Comparison of ENCODE assay signal across 19 cellular contexts in genomic region chr17:79927136-79927661, GRCh38.
DNase-seq lines count a peak whose midpoint lies in the region; ATAC-seq and TF ChIP-seq lines count a peak whose summit lies in the region.
"Had no signal": no experiment of that assay in that cellular context is flagged by ENCODE, and none has a peak within 500 bp of the region (broad histone marks: within the 10 kb centered on the region; RNA-seq: fewer than 3 reads in every experiment).

No MANE protein-coding gene starts in this region.

- no peaks in the 10 kb centered on the region for H3K36me3 ChIP-seq in KOPT-K1 (ENCODE audit: insufficient read depth, low read length)
- H3K36me3 ChIP-seq in body of pancreas (replicated peaks in 1 of 2; ENCODE audit: insufficient read depth in 1 of 2, low read depth in 2 of 2): no peaks in the 10 kb centered on the region
- no peaks in the 10 kb centered on the region for H3K36me3 ChIP-seq in osteoblast (ENCODE audit: insufficient read depth, low read length)
- H3K36me3 ChIP-seq in OCI-LY7 (ENCODE audit: insufficient read depth, low read length): no peaks in the 10 kb centered on the region
- H3K36me3 ChIP-seq: SJCRH30 had no signal

- H3K4me3 ChIP-seq in body of pancreas (no peak overlapping the region), osteoblast (ENCODE audit: insufficient read depth, low read length) (no peak overlapping the region), OCI-LY7 (ENCODE audit: low read depth, low read length, poor library complexity, severe bottlenecking) (no peak overlapping the region)
- H3K4me3 ChIP-seq: SJCRH30 had no signal

- H2AFZ ChIP-seq in osteoblast (ENCODE audit: low read length) (no peak overlapping the region), OCI-LY7 (ENCODE audit: low read length) (no peak overlapping the region)

- peaks cover 26% of the 10 kb centered on the region for H3K27me3 Mint-ChIP-seq in activated CD8-positive, alpha-beta memory T cell treated with anti-CD3 and anti-CD28 coated beads, Interleukin-2, amount 10 ng/mL, durations not matched to agents 7 days and 5 days

- H3K79me2 ChIP-seq in osteoblast (ENCODE audit: insufficient read depth, low read length) (no peaks in the 10 kb centered on the region), OCI-LY7 (ENCODE audit: insufficient read depth, low read depth, low read length) (no peaks in the 10 kb centered on the region)

- H3K27ac ChIP-seq in KOPT-K1 (ENCODE audit: low read depth, low read length, poor library complexity, severe bottlenecking): peak overlapping the region; percentile 84
- H3K27ac ChIP-seq in body of pancreas: peak overlapping the region in 3 of 4 donors; percentile 84 to 89 (median 86)
- H3K27ac ChIP-seq in osteoblast (ENCODE audit: low read depth, low read length): no peak overlapping the region
- no peak overlapping the region for H3K27ac ChIP-seq in OCI-LY7 (ENCODE audit: low read depth, low read length, poor library complexity, severe bottlenecking)
- H3K27ac ChIP-seq: SJCRH30 had no signal

- DNase-seq in activated CD8-positive, alpha-beta memory T cell treated with anti-CD3 and anti-CD28 coated beads, Interleukin-2, amount 10 ng/mL, durations not matched to agents 7 days and 5 days: peak; percentile 46
- DNase-seq in activated CD8-positive, alpha-beta memory T cell treated with anti-CD3 and anti-CD28 coated beads, Interleukin-2, amount 50 U/mL, for 4 hours: no peak
- no peak for DNase-seq in body of pancreas
- DNase-seq in osteoblast (ENCODE audit: insufficient read length, low spot score, missing footprints): peak; percentile 83
- DNase-seq in GOT3 (lab: John Stamatoyannopoulos, UW): no peak
- DNase-seq in OCI-LY7 (ENCODE audit: low spot score): no peak
- DNase-seq: AML-193, COR-L47, DMS153, H9, NCI-H1105, NCI-H187, NCI-H345, NCI-H526 treated with DMSO at 0.1 percent for 48 hours, PC-3, SJCRH30 had no signal

- intact Hi-C loops in body of pancreas (cut with DNase I) (no loop called here), OCI-LY7 (cut with micrococcal nuclease; ENCODE audit: unreplicated experiment) (no loop called here)

- H3K9me2 ChIP-seq in OCI-LY7 (ENCODE audit: insufficient read depth, low read length): no peaks in the 10 kb centered on the region

- POLR2A ChIA-PET in OCI-LY7 (lab: Charles Lee): no interaction called here

- H3K36me3 Mint-ChIP-seq in activated CD8-positive, alpha-beta memory T cell treated with anti-CD3 and anti-CD28 coated beads, Interleukin-2, amount 10 ng/mL, durations not matched to agents 7 days and 5 days: no peaks in the 10 kb centered on the region
- H3K36me3 Mint-ChIP-seq: CD14-positive monocyte had no signal

- peak overlapping the region; percentile 51 for H3K27ac Mint-ChIP-seq in activated CD8-positive, alpha-beta memory T cell treated with anti-CD3 and anti-CD28 coated beads, Interleukin-2, amount 10 ng/mL, durations not matched to agents 7 days and 5 days

- H3K4me3 Mint-ChIP-seq in activated CD8-positive, alpha-beta memory T cell treated with anti-CD3 and anti-CD28 coated beads, Interleukin-2, amount 10 ng/mL, durations not matched to agents 7 days and 5 days: no peak overlapping the region
- H3K4me3 Mint-ChIP-seq: CD14-positive monocyte, H9 had no signal

- H3K4me1 Mint-ChIP-seq in activated CD8-positive, alpha-beta memory T cell treated with anti-CD3 and anti-CD28 coated beads, Interleukin-2, amount 10 ng/mL, durations not matched to agents 7 days and 5 days: peaks cover 16% of the 10 kb centered on the region

- CTCF ChIA-PET in activated CD8-positive, alpha-beta memory T cell treated with anti-CD3 and anti-CD28 coated beads, Interleukin-2, amount 10 ng/mL, durations not matched to agents 7 days and 5 days (lab: Charles Lee): interaction anchor here (1.1 kb wide), 1 partner anchor 174 kb away, joined by 3 read pairs; the partner anchor contains the start of gene GAA
- CTCF ChIA-PET in OCI-LY7 (lab: Charles Lee; ENCODE audit: unreplicated experiment): no interaction called here

- no peaks in the 10 kb centered on the region for H4K20me1 ChIP-seq in osteoblast (ENCODE audit: insufficient read depth, low read length)
- no peaks in the 10 kb centered on the region for H4K20me1 ChIP-seq in OCI-LY7 (ENCODE audit: insufficient read depth, low read length)

- no peak overlapping the region for H3K4me2 ChIP-seq in osteoblast (ENCODE audit: insufficient read depth, low read length)
- no peak overlapping the region for H3K4me2 ChIP-seq in OCI-LY7 (ENCODE audit: low read length)

- 29 to 37% methylated on average over 25 to 26 of the region's 28 CpGs for WGBS in body of pancreas, 2 donors

- H3K9me3 Mint-ChIP-seq in activated CD8-positive, alpha-beta memory T cell treated with anti-CD3 and anti-CD28 coated beads, Interleukin-2, amount 10 ng/mL, durations not matched to agents 7 days and 5 days (ENCODE audit: low read depth): no peaks in the 10 kb centered on the region
- H3K9me3 Mint-ChIP-seq: H9 had no signal

- no peak for ATAC-seq in activated CD8-positive, alpha-beta memory T cell treated with anti-CD3 and anti-CD28 coated beads, Interleukin-2, amount 10 ng/mL, durations not matched to agents 7 days and 5 days
- ATAC-seq in body of pancreas (no peak), HG03457 (IDR thresholded peaks at IDR 0.05; ENCODE audit: unreplicated experiment) (no peak)
- ATAC-seq: PC-3 had no signal

- no TSS peak for BruUV-seq in OCI-LY7 (replicated peaks; lab: Mats Ljungman, UMichigan)

- TF ChIP-seq CTCF in body of pancreas (IDR thresholded peaks at IDR 0.05) (no peak), osteoblast (IDR thresholded peaks at IDR 0.05; ENCODE audit: extremely low read depth, low read depth, low read length) (no peak), OCI-LY7 (conservative IDR thresholded peaks at IDR 0.05; ENCODE audit: low read length) (no peak)

- H3K9me3 ChIP-seq in KOPT-K1 (ENCODE audit: insufficient read depth, low read length, poor library complexity, severe bottlenecking) (no peaks in the 10 kb centered on the region), body of pancreas (no peaks in the 10 kb centered on the region), osteoblast (ENCODE audit: low read depth, low read length) (no peaks in the 10 kb centered on the region), OCI-LY7 (ENCODE audit: low read length) (no peaks in the 10 kb centered on the region)
- H3K9me3 ChIP-seq: SJCRH30 had no signal

- H3K27me3 ChIP-seq in body of pancreas (peaks cover 0 to 16% of the 10 kb centered on the region in 2 donors), osteoblast (ENCODE audit: insufficient read depth, low read length) (peaks cover 35% of the 10 kb centered on the region)

- no peak for TF ChIP-seq POLR2A in body of pancreas (IDR thresholded peaks at IDR 0.05)

- H3K4me1 ChIP-seq in body of pancreas (peaks cover 62% of the 10 kb centered on the region), osteoblast (ENCODE audit: insufficient read depth, low read length) (no peaks in the 10 kb centered on the region), OCI-LY7 (ENCODE audit: insufficient read depth, low read length, poor library complexity, severe bottlenecking) (peaks cover 4% of the 10 kb centered on the region)

Comparison
In these comparisons a context has a peak if more than half of its experiments do, and no peak if none do; other contexts are left out.
1. DNase-seq: peak in activated CD8-positive, alpha-beta memory T cell treated with anti-CD3 and anti-CD28 coated beads, Interleukin-2, amount 10 ng/mL, durations not matched to agents 7 days and 5 days (single experiment) and osteoblast (single experiment); none in activated CD8-positive, alpha-beta memory T cell treated with anti-CD3 and anti-CD28 coated beads, Interleukin-2, amount 50 U/mL, for 4 hours (single experiment), body of pancreas (0 of 4), GOT3 (single experiment) and OCI-LY7 (single experiment).
2. H3K27ac ChIP-seq: peak in KOPT-K1 (single experiment) and body of pancreas (3 of 4); none in osteoblast (single experiment) and OCI-LY7 (single experiment).